Comparison of ENCODE assay signal across 8 cellular contexts in genomic region chr10:31603245-31604087, GRCh38.
A peak's percentile ranks its signal among the peaks of the same experiment; 100 is the strongest.
DNase-seq lines count a peak whose midpoint lies in the region; ATAC-seq, FAIRE-seq and TF ChIP-seq lines count a peak whose summit lies in the region.

No MANE protein-coding gene starts in this region.

- no peaks in the 10 kb centered on the region for H3K9me3 ChIP-seq in small intestine (ENCODE audit: control insufficient read depth, low read depth)

- H3K27me3 Mint-ChIP-seq in activated B cell treated with CpG ODN at 0.5 μM for 24 hours (peaks cover 6% of the 10 kb centered on the region), immature natural killer cell (ENCODE audit: low read depth in 3 of 3) (peaks cover 0 to 6% (median 2%) of the 10 kb centered on the region in 3 donors)

- DNase-seq in NCI-H2107 (lab: John Stamatoyannopoulos, UW) (peak; percentile 94), activated B cell treated with CpG ODN at 0.5 μM for 24 hours (peak; percentile 64), cardiac fibroblast (ENCODE audit: low read depth in 2 of 2) (peak; percentile 90 to 93), immature natural killer cell (peak; percentile 47 to 59 (median 50)), small intestine (peak; percentile 79), UCSD-AML1 (lab: John Stamatoyannopoulos, UW; ENCODE audit: unreplicated experiment) (no peak)

- H3K27ac Mint-ChIP-seq in activated B cell treated with CpG ODN at 0.5 μM for 24 hours (no peak overlapping the region), immature natural killer cell (no peak overlapping the region)

- intact Hi-C loops in activated B cell treated with CpG ODN at 0.5 μM for 24 hours (cut with micrococcal nuclease), result loop anchor here (1.0 to 5.0 kb wide), 5 partner anchors 104 to 821 kb away; no protein-coding TSS in a partner anchor

- CTCF ChIA-PET in activated B cell treated with CpG ODN at 0.5 μM for 24 hours (lab: Charles Lee), result no interaction called here

- ATAC-seq in GM18519 (IDR thresholded peaks at IDR 0.05; ENCODE audit: low FRiP score, unreplicated experiment) (peak; percentile 93), HG03039 (IDR thresholded peaks at IDR 0.05; ENCODE audit: unreplicated experiment) (peak; percentile 88), activated B cell treated with CpG ODN at 0.5 μM for 24 hours (ENCODE audit: low read depth) (peak; percentile 97)

- POLR2A ChIA-PET in activated B cell treated with CpG ODN at 0.5 μM for 24 hours (lab: Charles Lee), result no interaction called here

- no peaks in the 10 kb centered on the region for H3K9me3 Mint-ChIP-seq in activated B cell treated with CpG ODN at 0.5 μM for 24 hours
- H3K9me3 Mint-ChIP-seq in immature natural killer cell, result peaks cover 0 to 3% (median 0%) of the 10 kb centered on the region in 6 donors

- peak overlapping the region; percentile 9 to 84 for H3K27ac ChIP-seq in small intestine (ENCODE audit: low read depth in 1 of 2, low read length in 1 of 2)

- no peak for FAIRE-seq in small intestine (lab: Jason Lieb, UNC)

- H3K4me1 ChIP-seq in small intestine (ENCODE audit: control insufficient read depth in 2 of 2, insufficient read depth in 1 of 2, low read depth in 1 of 2, low read length in 1 of 2), result peaks cover 0 to 3% of the 10 kb centered on the region in 2 donors

- no peaks in the 10 kb centered on the region for H3K36me3 ChIP-seq in small intestine (ENCODE audit: control insufficient read depth in 2 of 2, insufficient read depth in 2 of 2, low read length in 2 of 2)

- 6 to 8% (median 6%) methylated on average over 45 to 67 of the region's 67 CpGs for WGBS in small intestine, 3 donors

- H3K4me3 Mint-ChIP-seq in activated B cell treated with CpG ODN at 0.5 μM for 24 hours (peak overlapping the region; percentile 83), immature natural killer cell (peak overlapping the region; percentile 84 to 90 (median 86))

- H3K4me3 ChIP-seq in cardiac fibroblast (replicated peaks in 1 of 2; ENCODE audit: low read depth in 2 of 2, low read length in 2 of 2) (peak overlapping the region; percentile 71 to 72), small intestine (ENCODE audit: low read depth in 1 of 2, low read length in 2 of 2) (peak overlapping the region; percentile 44 to 51)

- no peaks in the 10 kb centered on the region for H3K36me3 Mint-ChIP-seq in activated B cell treated with CpG ODN at 0.5 μM for 24 hours (ENCODE audit: low read depth)
- no peaks in the 10 kb centered on the region for H3K36me3 Mint-ChIP-seq in immature natural killer cell

- TF ChIP-seq CTCF in activated B cell treated with CpG ODN at 0.5 μM for 24 hours (IDR thresholded peaks at IDR 0.05) (no peak), cardiac fibroblast (IDR thresholded peaks at IDR 0.05; ENCODE audit: low read depth, low read length) (no peak)

- peaks cover 12% of the 10 kb centered on the region for H3K4me1 Mint-ChIP-seq in activated B cell treated with CpG ODN at 0.5 μM for 24 hours
- peaks cover 10 to 12% of the 10 kb centered on the region in 2 donors for H3K4me1 Mint-ChIP-seq in immature natural killer cell

- no peaks in the 10 kb centered on the region for H3K27me3 ChIP-seq in small intestine (ENCODE audit: control insufficient read depth in 2 of 2, insufficient read depth in 2 of 2, low read length in 2 of 2)
